Comparison of ENCODE assay signal across 8 cellular contexts in the genomic region with DNA sequence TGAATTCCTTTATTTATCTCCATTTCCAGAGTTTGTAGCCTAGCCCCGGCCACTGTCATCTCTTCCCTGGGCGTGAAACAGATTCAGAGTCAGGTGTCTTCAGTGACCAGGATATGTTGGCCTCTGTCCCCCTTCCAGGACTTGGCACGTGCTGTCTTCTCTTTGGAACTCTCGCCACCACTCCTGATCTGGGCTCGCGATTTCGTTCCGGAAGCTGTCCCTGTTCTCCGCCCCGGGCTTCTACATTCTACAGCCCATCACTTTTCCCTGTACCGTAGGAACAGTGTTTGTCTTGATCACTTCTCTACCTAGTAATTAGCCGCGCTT. TPM values are rescaled to one million over a fixed set of nuclear protein-coding genes. Genes with fewer than 3 reads are reported as not detected.
A peak's percentile ranks its signal among the peaks of the same experiment; 100 is the strongest.
DNase-seq lines count a peak whose midpoint lies in the region; ATAC-seq and TF ChIP-seq lines count a peak whose summit lies in the region.

No MANE protein-coding gene starts in this region.

- peak overlapping the region; percentile 96 for H3K27ac Mint-ChIP-seq in dendritic cell treated with granulocyte-macrophage colony-stimulating factor and Interleukin-4, amounts not matched to agents 40 ng/mL and 50 ng/mL, for 4 days

- H3K36me3 Mint-ChIP-seq in dendritic cell treated with granulocyte-macrophage colony-stimulating factor and Interleukin-4, amounts not matched to agents 40 ng/mL and 50 ng/mL, for 4 days (ENCODE audit: low read depth), result peaks cover 28% of the 10 kb centered on the region

- no TSS peak for BruUV-seq in PC-9 (replicated peaks; lab: Mats Ljungman, UMichigan)

- peak overlapping the region; percentile 86 for H3K4me3 ChIP-seq in ACC112 (ENCODE audit: low read depth, low read length)
- peak overlapping the region; percentile 68 for H3K4me3 ChIP-seq in GM08714 (ENCODE audit: low read length)
- H3K4me3 ChIP-seq in PC-9, result peak overlapping the region; percentile 69
- peak overlapping the region; percentile 66 for H3K4me3 ChIP-seq in mononuclear cell (ENCODE audit: low read length)

- H3K4me1 Mint-ChIP-seq in dendritic cell treated with granulocyte-macrophage colony-stimulating factor and Interleukin-4, amounts not matched to agents 40 ng/mL and 50 ng/mL, for 4 days (ENCODE audit: low read depth), result peaks cover 20% of the 10 kb centered on the region

- H3K4me3 Mint-ChIP-seq in dendritic cell treated with granulocyte-macrophage colony-stimulating factor and Interleukin-4, amounts not matched to agents 40 ng/mL and 50 ng/mL, for 4 days, result peak overlapping the region; percentile 86

- no peak for ATAC-seq in HG03342 (IDR thresholded peaks at IDR 0.05; ENCODE audit: unreplicated experiment)

- H3F3A ChIP-seq in PC-9 (ENCODE audit: insufficient read depth, low read depth), result peaks cover 19% of the 10 kb centered on the region

- TF ChIP-seq CTCF in PC-9 (conservative IDR thresholded peaks at IDR 0.05), result no peak

- H2AFZ ChIP-seq in ACC112 (ENCODE audit: low read length, unreplicated experiment), result peak overlapping the region; percentile 86
- peak overlapping the region; percentile 80 for H2AFZ ChIP-seq in PC-9

- H4K20me1 ChIP-seq in PC-9 (ENCODE audit: insufficient read depth), result no peaks in the 10 kb centered on the region

- H3K4me1 ChIP-seq in ACC112 (ENCODE audit: control insufficient read depth, insufficient read depth, low read length, unreplicated experiment), result peaks cover 7% of the 10 kb centered on the region
- H3K4me1 ChIP-seq in PC-9 (replicated peaks; ENCODE audit: insufficient read depth), result peaks cover 44% of the 10 kb centered on the region
- peaks cover 16% of the 10 kb centered on the region for H3K4me1 ChIP-seq in mononuclear cell (ENCODE audit: insufficient read depth, low read length)

- H3K27me3 Mint-ChIP-seq in dendritic cell treated with granulocyte-macrophage colony-stimulating factor and Interleukin-4, amounts not matched to agents 40 ng/mL and 50 ng/mL, for 4 days, result no peaks in the 10 kb centered on the region

- POLR2A ChIA-PET in PC-9 (lab: Charles Lee; ENCODE audit: unreplicated experiment), result interaction anchor here (0.5 to 0.7 kb wide), 3 partner anchors 28 to 131 kb away, joined by 3 to 4 read pairs (median 4); no protein-coding TSS in a partner anchor

- H3K79me2 ChIP-seq in ACC112 (ENCODE audit: control insufficient read depth, insufficient read depth, low read length, unreplicated experiment), result peaks cover 24% of the 10 kb centered on the region
- peaks cover 25% of the 10 kb centered on the region for H3K79me2 ChIP-seq in PC-9 (ENCODE audit: low read depth)

- no peaks in the 10 kb centered on the region for H3K36me3 ChIP-seq in ACC112 (ENCODE audit: insufficient read depth, low read length)
- peaks cover 7% of the 10 kb centered on the region for H3K36me3 ChIP-seq in PC-9 (ENCODE audit: low read depth)

- intact Hi-C loops in PC-9 (cut with micrococcal nuclease; ENCODE audit: unreplicated experiment), result loop anchor here (1.0 to 5.0 kb wide), 3 partner anchors 48 to 123 kb away; partner anchors contain the start of gene ACSS2
- intact Hi-C loops in dendritic cell treated with granulocyte-macrophage colony-stimulating factor and Interleukin-4, amounts not matched to agents 40 ng/mL and 50 ng/mL, for 4 days (cut with micrococcal nuclease), result loop anchor here (1.0 kb wide), 1 partner anchor 81 kb away; no protein-coding TSS in a partner anchor

- H3K4me2 ChIP-seq in PC-9, result peak overlapping the region; percentile 100

- H3K9me3 ChIP-seq in PC-9 (ENCODE audit: insufficient read depth, low read depth) (no peaks in the 10 kb centered on the region), mononuclear cell (ENCODE audit: low read depth, low read length) (no peaks in the 10 kb centered on the region)

- in situ Hi-C loops in KBM-7 (cut with MboI; ENCODE audit: low pct_unique_long_range_greater_than_20kb, low sequenced_read_pairs), result no loop called here

- H3K9me3 Mint-ChIP-seq in dendritic cell treated with granulocyte-macrophage colony-stimulating factor and Interleukin-4, amounts not matched to agents 40 ng/mL and 50 ng/mL, for 4 days, result no peaks in the 10 kb centered on the region

- H3K9me2 ChIP-seq in PC-9 (ENCODE audit: insufficient read depth), result no peaks in the 10 kb centered on the region

- H3K27ac ChIP-seq in ACC112 (ENCODE audit: low read depth, low read length) (peak overlapping the region; percentile 57), PC-9 (peak overlapping the region; percentile 87)

- no peak for DNase-seq in PC-9
- no peak for DNase-seq in KBM-7
- DNase-seq in NCI-H510A (lab: John Stamatoyannopoulos, UW), result no peak

- CTCF ChIA-PET in PC-9 (lab: Charles Lee), result interaction anchor here (1.4 kb wide), 1 partner anchor 78 kb away, joined by 3 read pairs; no protein-coding TSS in a partner anchor

- H3K27me3 ChIP-seq in ACC112 (ENCODE audit: insufficient read depth, low read length), result no peaks in the 10 kb centered on the region
- no peaks in the 10 kb centered on the region for H3K27me3 ChIP-seq in PC-9 (ENCODE audit: insufficient read depth, low read depth)
- H3K27me3 ChIP-seq in mononuclear cell (ENCODE audit: insufficient read depth, low read length), result no peaks in the 10 kb centered on the region

RNA-seq across cellular contexts. Expression of gene GSS, which starts 0.7 kb away (rescaled TPM):
- total RNA-seq in PC-9 (2021) (131 and 138 TPM in 2 replicates), mononuclear cell (17.2 TPM)

RNA-seq across cellular contexts. Expression of gene MYH7B, which starts 0.8 kb away (rescaled TPM):
- total RNA-seq in PC-9 (2021), result 1.0 and 2.3 TPM in 2 replicates
- under 0.01 TPM for total RNA-seq in mononuclear cell
